In genomic region chr4:184288451-184289178, GRCh38 we compare ENCODE assay signal across 8 cellular contexts.
DNase-seq lines count a peak whose midpoint lies in the region; ATAC-seq and TF ChIP-seq lines count a peak whose summit lies in the region.

No MANE protein-coding gene starts in this region.

- H3K27ac Mint-ChIP-seq in activated naive CD4-positive, alpha-beta T cell treated with anti-CD3 and anti-CD28 coated beads, Interleukin-2, amount 50 U/mL, for 72 hours: peak overlapping the region; percentile 80 to 93

- peak in 1 of 2 donors; percentile 48 for DNase-seq in activated naive CD4-positive, alpha-beta T cell treated with anti-CD3 and anti-CD28 coated beads, Interleukin-2, amount 50 U/mL, for 72 hours (ENCODE audit: low spot score in 2 of 2)
- peak; percentile 49 to 60 for DNase-seq in stimulated activated CD4-positive, alpha-beta T cell treated with anti-CD3 and anti-CD28 coated beads, Interleukin-2, amount 100 ng/mL, for 24 hours
- DNase-seq in foreskin keratinocyte: no peak
- DNase-seq in AML-193 (lab: John Stamatoyannopoulos, UW): no peak
- DNase-seq in HT-29 (ENCODE audit: low spot score): no peak

- no peaks in the 10 kb centered on the region for H3K27me3 ChIP-seq in foreskin keratinocyte

- H3K9me3 Mint-ChIP-seq in activated naive CD4-positive, alpha-beta T cell treated with anti-CD3 and anti-CD28 coated beads, Interleukin-2, amount 50 U/mL, for 72 hours: peaks cover 0 to 6% of the 10 kb centered on the region in 2 donors

- H3K4me1 ChIP-seq in foreskin keratinocyte: peaks cover 11% of the 10 kb centered on the region

- H3K36me3 Mint-ChIP-seq in activated naive CD4-positive, alpha-beta T cell treated with anti-CD3 and anti-CD28 coated beads, Interleukin-2, amount 50 U/mL, for 72 hours: no peaks in the 10 kb centered on the region

- peak overlapping the region; percentile 46 for H3K27ac ChIP-seq in C4-2B
- H3K27ac ChIP-seq in foreskin keratinocyte: no peak overlapping the region

- no peak for TF ChIP-seq CTCF in C4-2B (conservative IDR thresholded peaks at IDR 0.05)
- no peak for TF ChIP-seq CTCF in foreskin keratinocyte (conservative IDR thresholded peaks at IDR 0.05)

- ATAC-seq in GM19025 (IDR thresholded peaks at IDR 0.05; ENCODE audit: low read depth, unreplicated experiment) (peak; percentile 63), HG03135 (IDR thresholded peaks at IDR 0.05; ENCODE audit: unreplicated experiment) (peak; percentile 60), foreskin keratinocyte (no peak)
- peak; percentile 88 to 91 for ATAC-seq in activated naive CD4-positive, alpha-beta T cell treated with anti-CD3 and anti-CD28 coated beads, Interleukin-2, amount 50 U/mL, for 72 hours

Comparison
In these comparisons a context has a peak if more than half of its experiments do, and no peak if none do; other contexts are left out.
1. DNase-seq: peak in stimulated activated CD4-positive, alpha-beta T cell treated with anti-CD3 and anti-CD28 coated beads, Interleukin-2, amount 100 ng/mL, for 24 hours (2 of 2); none in foreskin keratinocyte (0 of 2), AML-193 (0 of 2) and HT-29 (single experiment).